ENCODE assay signal across 14 cellular contexts in the genomic region with DNA sequence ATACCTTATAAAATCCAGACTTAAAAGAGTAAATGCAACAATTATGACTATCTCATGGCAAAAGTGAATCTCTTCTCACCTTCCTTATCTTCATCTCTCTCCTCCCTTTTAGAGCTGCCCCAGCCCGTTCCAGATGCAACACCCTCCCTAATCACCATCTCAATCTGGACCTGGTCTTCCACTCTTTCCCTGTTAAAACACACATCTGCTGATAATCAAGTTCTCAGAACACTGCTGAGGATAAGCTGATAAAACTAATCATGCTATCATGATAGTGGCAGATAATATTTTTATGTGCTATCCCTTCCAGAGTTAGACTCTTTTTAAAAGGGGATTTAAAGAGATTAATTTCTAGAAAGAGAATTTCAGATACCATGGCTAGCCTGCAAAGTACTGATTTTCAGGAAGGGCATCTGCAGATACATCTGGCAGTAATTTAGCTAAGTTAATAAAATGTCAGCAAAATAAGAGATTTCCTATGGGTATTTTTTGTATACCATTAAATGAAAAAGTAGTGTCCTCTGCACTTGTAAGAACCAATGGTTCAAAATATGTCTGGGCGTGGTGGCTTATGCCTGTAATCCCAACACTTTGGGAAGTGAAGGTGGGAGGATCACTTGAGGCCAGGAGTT. TPM values are rescaled to one million over a fixed set of nuclear protein-coding genes. Genes with fewer than 3 reads are reported as not detected.
DNase-seq lines count a peak whose midpoint lies in the region; ATAC-seq, FAIRE-seq and TF ChIP-seq lines count a peak whose summit lies in the region.
"Had no signal": no experiment of that assay in that cellular context is flagged by ENCODE, and none has a peak within 500 bp of the region (broad histone marks: within the 10 kb centered on the region; RNA-seq: fewer than 3 reads in every experiment).

No MANE protein-coding gene starts in this region.

- no CpG with 5 or more reads among the region's 2 CpGs for WGBS in mesendoderm (ENCODE audit: extremely low coverage, insufficient coverage, low lambda C conversion rate)

- H3K9me3 Mint-ChIP-seq in HFFc6: no peaks in the 10 kb centered on the region
- H3K9me3 Mint-ChIP-seq in WTC11: no peaks in the 10 kb centered on the region
- H3K9me3 Mint-ChIP-seq: CD8-positive, alpha-beta T cell had no signal

- H3K4me3 ChIP-seq in mesendoderm (ENCODE audit: low read length): no peak overlapping the region

- POLR2A ChIA-PET in WTC11 (lab: Charles Lee): no interaction called here

- no peak overlapping the region for H4K8ac ChIP-seq in mesendoderm (ENCODE audit: low read depth, low read length)

- H3K79me2 ChIP-seq in mesendoderm (ENCODE audit: control insufficient read depth, insufficient read depth, low read length): no peaks in the 10 kb centered on the region

- H3K36me3 Mint-ChIP-seq in HFFc6 (ENCODE audit: low read depth) (peaks cover 16% of the 10 kb centered on the region), WTC11 (peaks cover 15% of the 10 kb centered on the region)

- H3K27ac ChIP-seq in mesendoderm (ENCODE audit: low read depth, low read length): no peak overlapping the region
- H3K27ac ChIP-seq: HL-60 had no signal

- FAIRE-seq in D721Med (lab: Jason Lieb, UNC): peak; percentile 25
- FAIRE-seq: H1 had no signal

- H3K36me3 ChIP-seq in mesendoderm (ENCODE audit: control insufficient read depth, insufficient read depth, low read length): no peaks in the 10 kb centered on the region

- no peak overlapping the region for H4K5ac ChIP-seq in mesendoderm (ENCODE audit: low read length)

- no peak overlapping the region for H3K4me3 Mint-ChIP-seq in HFFc6
- no peak overlapping the region for H3K4me3 Mint-ChIP-seq in WTC11
- H3K4me3 Mint-ChIP-seq: CD14-positive monocyte; CD8-positive, alpha-beta T cell had no signal

- H3K27ac Mint-ChIP-seq in HFFc6 (peak overlapping the region; percentile 5; the same call in 1 of the 2 replicates), WTC11 (peak overlapping the region; percentile 10; the same call in 1 of the 2 replicates)
- H3K27ac Mint-ChIP-seq: CD8-positive, alpha-beta T cell had no signal

- no peaks in the 10 kb centered on the region for H3K27me3 Mint-ChIP-seq in HFFc6 (ENCODE audit: insufficient read depth)
- H3K27me3 Mint-ChIP-seq in WTC11 (ENCODE audit: low read depth): no peaks in the 10 kb centered on the region

- no peak for ATAC-seq in WTC11
- no peak for ATAC-seq in GM18520 (IDR thresholded peaks at IDR 0.05; ENCODE audit: unreplicated experiment)
- ATAC-seq: CD8-positive, alpha-beta T cell had no signal

- H3K79me1 ChIP-seq in mesendoderm (ENCODE audit: low read length): no peaks in the 10 kb centered on the region

- CTCF ChIA-PET in WTC11 (lab: Charles Lee): no interaction called here

- H3K4ac ChIP-seq in mesendoderm (ENCODE audit: low read depth, low read length): no peak overlapping the region

- H3K23ac ChIP-seq in mesendoderm (ENCODE audit: low read length): no peak overlapping the region

- H3K4me1 ChIP-seq in mesendoderm (ENCODE audit: control insufficient read depth, low read depth, low read length): no peaks in the 10 kb centered on the region

- no peak overlapping the region for H2BK120ac ChIP-seq in mesendoderm (ENCODE audit: low read depth, low read length)

- no peak overlapping the region for H2BK15ac ChIP-seq in mesendoderm (replicated peaks; ENCODE audit: low read depth)

- no peak overlapping the region for H3K18ac ChIP-seq in mesendoderm (ENCODE audit: low read length)

- H3K56ac ChIP-seq in mesendoderm (ENCODE audit: low read length): no peak overlapping the region

- H3K9ac ChIP-seq in mesendoderm (ENCODE audit: low read length): no peak overlapping the region

- H3K4me2 ChIP-seq in mesendoderm (ENCODE audit: low read length): no peak overlapping the region

- H2AK5ac ChIP-seq in mesendoderm (ENCODE audit: low read length): no peak overlapping the region

- TF ChIP-seq CTCF in D721Med (IDR thresholded peaks at IDR 0.05; ENCODE audit: insufficient read depth, missing control alignments) (no peak), HFFc6 (IDR thresholded peaks at IDR 0.05) (no peak), WTC11 (IDR thresholded peaks at IDR 0.05) (no peak)

- H3K4me1 Mint-ChIP-seq in HFFc6 (ENCODE audit: low read depth): no peaks in the 10 kb centered on the region
- no peaks in the 10 kb centered on the region for H3K4me1 Mint-ChIP-seq in WTC11

- DNase-seq in D721Med (ENCODE audit: insufficient read length, low spot score) (no peak), HFFc6 (no peak), WTC11 (ENCODE audit: low spot score) (no peak), mesendoderm (peak; percentile 92), EL (no peak), NCI-H748 treated with DMSO at 0.1 percent for 48 hours (lab: John Stamatoyannopoulos, UW) (no peak)
- DNase-seq: CD8-positive, alpha-beta T cell; COR-L47; DMS79; HCEC 1CT had no signal

- H3K27me3 ChIP-seq in mesendoderm (ENCODE audit: insufficient read depth, low read length, poor library complexity): no peaks in the 10 kb centered on the region

- no peak overlapping the region for H2BK5ac ChIP-seq in mesendoderm (ENCODE audit: low read length)

TF ChIP-seq in WTC11, 78 proteins besides CTCF, POLR2A, EP300 and RAD21:
- TF ChIP-seq ZNF396 (CRISPR knock-in tag; IDR thresholded peaks at IDR 0.05; ENCODE audit: borderline replicate concordance) (no peak), KAT7 (CRISPR knock-in tag; IDR thresholded peaks at IDR 0.05; ENCODE audit: borderline replicate concordance) (no peak)

RNA-seq across cellular contexts. Expression of gene SGTB, which starts 17.2 kb away (rescaled TPM):
- 10 to 100 TPM; 25.7 to 32.7 (median 30.1) TPM for total RNA-seq in HFFc6 (2021; fragmentation: NEBNext Ultra II Directional; extraction: Animal tissue kit (Norgen Biotek cat#: 25700))
- total RNA-seq in WTC11 (2021): 11.8 to 13.5 TPM (median 12.7 TPM) in 3 replicates
- 7.0 TPM for polyA plus RNA-seq in mesendoderm (2013, experiment 1 of 2)
- 7.5 TPM for polyA plus RNA-seq in mesendoderm (2013, experiment 2 of 2)

RNA-seq across cellular contexts. Expression of gene NLN, which starts 17.3 kb away (rescaled TPM):
- total RNA-seq in HFFc6 (2021; fragmentation: NEBNext Ultra II Directional; extraction: Animal tissue kit (Norgen Biotek cat#: 25700)): 10 to 100 TPM; 47.9 to 62.0 (median 57.1) TPM
- 140 to 163 TPM (median 141 TPM) in 3 replicates for total RNA-seq in WTC11 (2021)
- 92.6 TPM for polyA plus RNA-seq in mesendoderm (2013, experiment 1 of 2)
- 94.6 TPM for polyA plus RNA-seq in mesendoderm (2013, experiment 2 of 2)
